Comparison of ENCODE assay signal across 1 cellular context in the genomic region with DNA sequence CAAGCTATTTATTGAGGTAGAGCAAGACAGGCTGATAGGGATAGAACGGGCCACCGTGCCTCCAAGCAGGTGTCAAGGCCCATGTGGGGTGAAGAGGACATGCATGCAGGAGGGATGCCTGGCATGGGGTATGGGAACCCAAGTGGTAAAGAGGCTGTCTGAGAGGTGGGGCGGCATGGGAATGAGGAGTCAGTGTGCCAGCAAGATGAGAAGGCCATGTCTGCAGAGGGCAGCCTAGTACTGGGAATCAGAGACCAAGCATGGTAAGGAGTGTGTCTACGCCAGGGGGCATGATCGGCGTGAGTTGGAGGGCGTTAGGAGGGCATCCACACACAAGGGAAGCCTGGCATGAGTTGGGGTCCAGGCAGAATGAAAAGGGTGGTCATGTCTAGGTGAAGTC.
TF ChIP-seq lines count a peak whose summit lies in the region.

No MANE protein-coding gene starts in this region.

TF ChIP-seq in Ishikawa, 13 proteins besides CTCF, POLR2A, EP300 and RAD21 (continued from another document):
- TF ChIP-seq, protein P1, sequence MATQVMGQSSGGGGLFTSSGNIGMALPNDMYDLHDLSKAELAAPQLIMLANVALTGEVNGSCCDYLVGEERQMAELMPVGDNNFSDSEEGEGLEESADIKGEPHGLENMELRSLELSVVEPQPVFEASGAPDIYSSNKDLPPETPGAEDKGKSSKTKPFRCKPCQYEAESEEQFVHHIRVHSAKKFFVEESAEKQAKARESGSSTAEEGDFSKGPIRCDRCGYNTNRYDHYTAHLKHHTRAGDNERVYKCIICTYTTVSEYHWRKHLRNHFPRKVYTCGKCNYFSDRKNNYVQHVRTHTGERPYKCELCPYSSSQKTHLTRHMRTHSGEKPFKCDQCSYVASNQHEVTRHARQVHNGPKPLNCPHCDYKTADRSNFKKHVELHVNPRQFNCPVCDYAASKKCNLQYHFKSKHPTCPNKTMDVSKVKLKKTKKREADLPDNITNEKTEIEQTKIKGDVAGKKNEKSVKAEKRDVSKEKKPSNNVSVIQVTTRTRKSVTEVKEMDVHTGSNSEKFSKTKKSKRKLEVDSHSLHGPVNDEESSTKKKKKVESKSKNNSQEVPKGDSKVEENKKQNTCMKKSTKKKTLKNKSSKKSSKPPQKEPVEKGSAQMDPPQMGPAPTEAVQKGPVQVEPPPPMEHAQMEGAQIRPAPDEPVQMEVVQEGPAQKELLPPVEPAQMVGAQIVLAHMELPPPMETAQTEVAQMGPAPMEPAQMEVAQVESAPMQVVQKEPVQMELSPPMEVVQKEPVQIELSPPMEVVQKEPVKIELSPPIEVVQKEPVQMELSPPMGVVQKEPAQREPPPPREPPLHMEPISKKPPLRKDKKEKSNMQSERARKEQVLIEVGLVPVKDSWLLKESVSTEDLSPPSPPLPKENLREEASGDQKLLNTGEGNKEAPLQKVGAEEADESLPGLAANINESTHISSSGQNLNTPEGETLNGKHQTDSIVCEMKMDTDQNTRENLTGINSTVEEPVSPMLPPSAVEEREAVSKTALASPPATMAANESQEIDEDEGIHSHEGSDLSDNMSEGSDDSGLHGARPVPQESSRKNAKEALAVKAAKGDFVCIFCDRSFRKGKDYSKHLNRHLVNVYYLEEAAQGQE (IDR thresholded peaks at IDR 0.05; ENCODE audit: low read depth), result no peak
- TF ChIP-seq MAX (IDR thresholded peaks at IDR 0.05), result no peak
- TF ChIP-seq EGR1 (IDR thresholded peaks at IDR 0.05), result no peak
- TF ChIP-seq CREB1 (IDR thresholded peaks at IDR 0.05; ENCODE audit: low read depth), result no peak
TF ChIP-seq in Ishikawa: peak in this region for 0.
